10 cellular contexts compared by ENCODE assay signal in genomic region chr1:27026621-27027574, GRCh38. TPM values are rescaled to one million over a fixed set of nuclear protein-coding genes. Genes with fewer than 3 reads are reported as not detected.
DNase-seq lines count a peak whose midpoint lies in the region; ATAC-seq and TF ChIP-seq lines count a peak whose summit lies in the region.
"Had no signal": no experiment of that assay in that cellular context is flagged by ENCODE, and none has a peak within 500 bp of the region (broad histone marks: within the 10 kb centered on the region; RNA-seq: fewer than 3 reads in every experiment).

No MANE protein-coding gene starts in this region.

- no peak overlapping the region for H2BK12ac ChIP-seq in H9 (ENCODE audit: insufficient read length, low read depth, low read length)

- H2AK5ac ChIP-seq in H9 (ENCODE audit: insufficient read length, low read length), result no peak overlapping the region

- H3K27ac ChIP-seq in H9 (ENCODE audit: insufficient read length, low read depth, low read length) (no peak overlapping the region), Panc1 (ENCODE audit: low read length) (no peak overlapping the region), skeletal muscle tissue (ENCODE audit: low read depth, low read length) (peak overlapping the region; percentile 40)

- CTCF ChIA-PET in Panc1 (lab: Charles Lee), result no interaction called here

- H3K9me3 ChIP-seq in H9 (ENCODE audit: control insufficient read depth, low read depth, low read length) (no peaks in the 10 kb centered on the region), Panc1 (ENCODE audit: control insufficient read depth, insufficient read depth, low read depth, low read length) (no peaks in the 10 kb centered on the region), skeletal muscle tissue (ENCODE audit: control insufficient read depth in 3 of 3, low read length in 3 of 3) (no peaks in the 10 kb centered on the region)

- peak overlapping the region; percentile 59 to 76 (median 69) for H3K27ac Mint-ChIP-seq in H9
- H3K27ac Mint-ChIP-seq: activated naive CD8-positive, alpha-beta T cell treated with anti-CD3 and anti-CD28 coated beads for 36 hours; memory B cell had no signal

- H4K91ac ChIP-seq in H9 (ENCODE audit: insufficient read length, low read depth, low read length), result no peak overlapping the region

- no peak overlapping the region for H3K56ac ChIP-seq in H9 (ENCODE audit: insufficient read length, low read depth, low read length)

- H3K36me3 ChIP-seq in Panc1 (ENCODE audit: control insufficient read depth, insufficient read depth, low read length) (no peaks in the 10 kb centered on the region), skeletal muscle tissue (ENCODE audit: control insufficient read depth in 3 of 3, insufficient read depth in 3 of 3, low read length in 3 of 3) (no peaks in the 10 kb centered on the region)

- H4K5ac ChIP-seq in H9 (ENCODE audit: insufficient read length, low read depth, low read length), result no peak overlapping the region

- peaks cover 16 to 24% of the 10 kb centered on the region in 2 experiments for H3K4me1 Mint-ChIP-seq in H9

- H3K9ac ChIP-seq in H9 (ENCODE audit: extremely low read depth, insufficient read length, low read length) (no peak overlapping the region), skeletal muscle tissue (ENCODE audit: low read depth in 1 of 3, low read length in 3 of 3) (peak overlapping the region in 1 of 3 donors; percentile 8)

- peak; percentile 92 for DNase-seq in H9
- no peak for DNase-seq in Panc1 (ENCODE audit: low read depth, low spot score)
- peak; percentile 74 for DNase-seq in fibroblast of mammary gland (ENCODE audit: low read depth)
- no peak for DNase-seq in stimulated activated CD4-positive, alpha-beta T cell treated with anti-CD3 and anti-CD28 coated beads, Interleukin-4, amount 100 ng/mL, for 24 hours
- no peak for DNase-seq in mesenteric fat pad (ENCODE audit: low spot score)
- no peak for DNase-seq in stimulated activated naive CD4-positive, alpha-beta T cell treated with Interleukin-2 at 50 U/mL for 16 hours (lab: John Stamatoyannopoulos, UW)
- DNase-seq: activated naive CD8-positive, alpha-beta T cell treated with anti-CD3 and anti-CD28 coated beads for 36 hours had no signal

- POLR2A ChIA-PET in Panc1 (lab: Charles Lee), result interaction anchor here (0.6 kb wide), 1 partner anchor 14 kb away, joined by 6 read pairs; the partner anchor contains the start of gene TENT5B

- no peak overlapping the region for H4K8ac ChIP-seq in H9 (replicated peaks; ENCODE audit: insufficient read length, low read depth, low read length)

- no peak overlapping the region for H3K23ac ChIP-seq in H9 (ENCODE audit: insufficient read length, low read depth, low read length)

- peak overlapping the region in 1 of 2 experiments; percentile 2; a peak in 3 of 5 replicates for H3K4me3 Mint-ChIP-seq in H9
- H3K4me3 Mint-ChIP-seq: activated naive CD8-positive, alpha-beta T cell treated with anti-CD3 and anti-CD28 coated beads for 36 hours; memory B cell had no signal

- H2BK20ac ChIP-seq in H9 (ENCODE audit: low read depth, low read length, poor library complexity, severe bottlenecking), result peak overlapping the region; percentile 13

- ATAC-seq in Panc1 (peak; percentile 85), HG02798 (IDR thresholded peaks at IDR 0.05; ENCODE audit: poor library complexity, unreplicated experiment) (no peak)

- H2BK15ac ChIP-seq in H9 (ENCODE audit: low read depth, low read length), result no peak overlapping the region

- H3K27me3 ChIP-seq in H9 (ENCODE audit: insufficient read depth, low read length) (no peaks in the 10 kb centered on the region), Panc1 (ENCODE audit: control insufficient read depth, insufficient read depth, low read length) (no peaks in the 10 kb centered on the region), skeletal muscle tissue (ENCODE audit: control insufficient read depth in 3 of 3, insufficient read depth in 3 of 3, low read length in 3 of 3) (no peaks in the 10 kb centered on the region)

- no peak overlapping the region for H3K4ac ChIP-seq in H9 (ENCODE audit: low read depth, low read length)

- in situ Hi-C loops in Panc1 (cut with HindIII; ENCODE audit: low pct_unique_long_range_greater_than_20kb, low sequenced_read_pairs), result no loop called here

- peak overlapping the region; percentile 14; the same call in 1 of the 2 replicates for H3K14ac ChIP-seq in H9 (ENCODE audit: insufficient read depth, low read length)

- no peak overlapping the region for H2AFZ ChIP-seq in H9 (ENCODE audit: low read length)

- no peaks in the 10 kb centered on the region; a peak in 1 of 5 replicates for H3K9me3 Mint-ChIP-seq in H9
- H3K9me3 Mint-ChIP-seq: activated naive CD8-positive, alpha-beta T cell treated with anti-CD3 and anti-CD28 coated beads for 36 hours; memory B cell had no signal

- H3K18ac ChIP-seq in H9 (ENCODE audit: insufficient read length, low read depth, low read length), result peak overlapping the region; percentile 32

- H3K4me1 ChIP-seq in H9 (ENCODE audit: insufficient read depth, low read length), result peaks cover 2% of the 10 kb centered on the region
- H3K4me1 ChIP-seq in Panc1 (ENCODE audit: control insufficient read depth, insufficient read depth, low read length), result no peaks in the 10 kb centered on the region
- H3K4me1 ChIP-seq in skeletal muscle tissue (ENCODE audit: control insufficient read depth in 3 of 3, insufficient read depth in 3 of 3, low read length in 3 of 3), result peaks cover 7 to 11% (median 8%) of the 10 kb centered on the region in 3 donors

- no peak overlapping the region for H2BK120ac ChIP-seq in H9 (ENCODE audit: low read depth, low read length, poor library complexity, severe bottlenecking)

- no peak overlapping the region for H3K4me3 ChIP-seq in Panc1 (ENCODE audit: low read depth in 2 of 2, low read length in 2 of 2)
- H3K4me3 ChIP-seq in fibroblast of mammary gland (ENCODE audit: control insufficient read depth, low read depth, low read length), result no peak overlapping the region
- H3K4me3 ChIP-seq in skeletal muscle tissue (ENCODE audit: low read length in 3 of 3), result no peak overlapping the region

- no peak for TF ChIP-seq CTCF in H9 (conservative IDR thresholded peaks at IDR 0.05)
- no peak for TF ChIP-seq CTCF in Panc1 (IDR thresholded peaks at IDR 0.05)
- TF ChIP-seq CTCF in fibroblast of mammary gland (conservative IDR thresholded peaks at IDR 0.05; ENCODE audit: control insufficient read depth, insufficient read depth, low read depth, low read length), result no peak

- no peak overlapping the region for H2BK5ac ChIP-seq in H9 (ENCODE audit: insufficient read length, low read length)

- peak overlapping the region; percentile 0 for H3K4me2 ChIP-seq in H9 (ENCODE audit: insufficient read depth, insufficient read length, low read length)

- WGBS in H9 (ENCODE audit: extremely low coverage, insufficient read length, low lambda C conversion rate), result no CpG with 5 or more reads among the region's 19 CpGs

- H3K23me2 ChIP-seq in H9 (ENCODE audit: insufficient read length, low read depth, low read length, poor library complexity, severe bottlenecking), result no peaks in the 10 kb centered on the region

- no peaks in the 10 kb centered on the region for H3K79me2 ChIP-seq in H9 (ENCODE audit: insufficient read depth, low read length)

- H4K20me1 ChIP-seq in H9 (ENCODE audit: control insufficient read depth, insufficient read depth, insufficient read length), result no peaks in the 10 kb centered on the region

- H3K79me1 ChIP-seq in H9 (ENCODE audit: insufficient read depth, low read depth, low read length, poor library complexity, severe bottlenecking), result no peaks in the 10 kb centered on the region

- BruUV-seq in Panc1 (replicated peaks; lab: Mats Ljungman, UMichigan), result no TSS peak

- intact Hi-C loops in Panc1 (cut with micrococcal nuclease; ENCODE audit: unreplicated experiment), result no loop called here

- H3K36me3 Mint-ChIP-seq in H9 (ENCODE audit: insufficient read depth in 1 of 3, low read depth in 3 of 3), result no peaks in the 10 kb centered on the region; a peak in 1 of 7 replicates
- H3K36me3 Mint-ChIP-seq: activated naive CD8-positive, alpha-beta T cell treated with anti-CD3 and anti-CD28 coated beads for 36 hours; memory B cell had no signal

- H3T11ph ChIP-seq in H9 (ENCODE audit: low read length), result no peak overlapping the region

- no peaks in the 10 kb centered on the region; the same call in 1 of the 2 replicates for H3K27me3 Mint-ChIP-seq in H9 (ENCODE audit: low read depth)
- H3K27me3 Mint-ChIP-seq: activated naive CD8-positive, alpha-beta T cell treated with anti-CD3 and anti-CD28 coated beads for 36 hours had no signal

RNA-seq across cellular contexts. Expression of gene TENT5B, which starts 14.2 kb away (rescaled TPM):
- total RNA-seq in H9 (2021) (124 and 126 TPM in 2 replicates), Panc1 (2021; ENCODE audit: unreplicated experiment) (12.6 TPM), skeletal muscle tissue (1.0 TPM), mesenteric fat pad (3.3 TPM)
- polyA plus RNA-seq in Panc1 (2012; ENCODE audit: insufficient read length), result 9.5 TPM
- total RNA-seq: activated naive CD8-positive, alpha-beta T cell treated with anti-CD3 and anti-CD28 coated beads for 36 hours had no signal

RNA-seq across cellular contexts. Expression of gene TRNP1, which starts 33.4 kb away (rescaled TPM):
- 38.4 and 39.0 TPM in 2 replicates for total RNA-seq in H9 (2021)
- total RNA-seq in Panc1 (2021; ENCODE audit: unreplicated experiment), result 81.2 TPM
- 95.3 TPM for polyA plus RNA-seq in Panc1 (2012; ENCODE audit: insufficient read length)
- total RNA-seq in skeletal muscle tissue, result under 0.01 TPM
- total RNA-seq in mesenteric fat pad, result 1.7 TPM

Comparison
In these comparisons a context has a peak if more than half of its experiments do, and no peak if none do; other contexts are left out.
1. DNase-seq: peak in H9 (single experiment) and fibroblast of mammary gland (single experiment); none in Panc1 (single experiment), stimulated activated CD4-positive, alpha-beta T cell treated with anti-CD3 and anti-CD28 coated beads, Interleukin-4, amount 100 ng/mL, for 24 hours (single experiment), mesenteric fat pad (single experiment) and stimulated activated naive CD4-positive, alpha-beta T cell treated with Interleukin-2 at 50 U/mL for 16 hours (single experiment).
2. RNA of gene TRNP1, which starts 33.4 kb away (total RNA-seq): 81.2 TPM in Panc1 (single experiment) and 38.4 to 39.0 TPM in H9; 1.7 TPM in mesenteric fat pad (single experiment) and under 0.01 TPM in skeletal muscle tissue (single experiment); every median in the first group is over 10 times any median in the second.